Comparison of ENCODE assay signal across 14 cellular contexts in the genomic region with DNA sequence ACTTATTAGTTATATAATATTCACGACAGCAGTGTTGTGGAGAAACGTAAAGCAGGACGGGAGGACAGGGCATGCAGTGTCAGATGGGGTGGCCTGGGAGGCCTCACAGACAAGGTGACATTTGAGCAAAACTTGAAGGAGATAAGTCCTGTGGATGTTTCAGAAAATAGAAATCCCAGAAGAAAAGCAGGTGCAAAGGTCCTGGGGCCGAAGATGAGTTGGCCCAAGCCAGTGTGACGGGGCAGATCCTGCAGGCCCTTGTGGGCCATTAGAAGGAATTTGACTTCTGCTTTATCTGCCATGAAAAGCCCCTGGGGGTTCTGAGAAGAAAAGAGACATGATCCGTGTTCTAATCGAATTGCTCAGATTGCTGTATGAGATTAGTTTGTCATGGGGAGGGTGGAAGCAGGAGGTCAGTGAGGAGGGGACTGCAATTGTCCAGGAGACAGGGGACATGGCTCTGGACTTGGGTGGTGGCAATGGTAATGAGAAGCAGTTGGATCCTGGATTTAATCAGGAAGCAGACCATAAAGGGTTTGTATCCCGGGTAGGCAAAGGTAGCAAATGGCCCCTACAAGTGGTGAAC.
A peak's percentile ranks its signal among the peaks of the same experiment; 100 is the strongest.
DNase-seq lines count a peak whose midpoint lies in the region; ATAC-seq and TF ChIP-seq lines count a peak whose summit lies in the region.
"Had no signal": no experiment of that assay in that cellular context is flagged by ENCODE, and none has a peak within 500 bp of the region (broad histone marks: within the 10 kb centered on the region; RNA-seq: fewer than 3 reads in every experiment).

No MANE protein-coding gene starts in this region.

- no peak overlapping the region for H3K4me2 ChIP-seq in mesendoderm (ENCODE audit: low read length)

- TF ChIP-seq CTCF in HEK293 (tag by site-specific recombination; IDR thresholded peaks at IDR 0.05) (no peak), WTC11 (IDR thresholded peaks at IDR 0.05) (no peak), glutamatergic neuron (IDR thresholded peaks at IDR 0.05; ENCODE audit: partially characterized antibody, unreplicated experiment) (no peak)

- H3K4me3 Mint-ChIP-seq in WTC11, result no peak overlapping the region
- H3K4me3 Mint-ChIP-seq in glutamatergic neuron (ENCODE audit: unreplicated experiment), result no peak overlapping the region
- H3K4me3 Mint-ChIP-seq: CD4-positive, alpha-beta memory T cell had no signal

- H3K4me1 ChIP-seq in HEK293 (ENCODE audit: control insufficient read depth, insufficient read depth, low read length) (no peaks in the 10 kb centered on the region), mesendoderm (ENCODE audit: control insufficient read depth, low read depth, low read length) (no peaks in the 10 kb centered on the region)

- no peak overlapping the region for H3K23ac ChIP-seq in mesendoderm (ENCODE audit: low read length)

- no peaks in the 10 kb centered on the region for H3K9me3 ChIP-seq in HEK293 (ENCODE audit: control insufficient read depth, insufficient read depth, low read depth, low read length)

- H3K4me1 Mint-ChIP-seq in WTC11 (no peaks in the 10 kb centered on the region), glutamatergic neuron (ENCODE audit: low read depth, unreplicated experiment) (peaks cover 4% of the 10 kb centered on the region)
- H3K4me1 Mint-ChIP-seq: CD4-positive, alpha-beta memory T cell had no signal

- H3K4ac ChIP-seq in mesendoderm (ENCODE audit: low read depth, low read length), result no peak overlapping the region

- H3K27ac ChIP-seq in HEK293 (ENCODE audit: extremely low read depth, low read depth, low read length) (no peak overlapping the region), mesendoderm (ENCODE audit: low read depth, low read length) (no peak overlapping the region)

- no peak overlapping the region for H2BK5ac ChIP-seq in mesendoderm (ENCODE audit: low read length)

- no peak overlapping the region for H2BK15ac ChIP-seq in mesendoderm (replicated peaks; ENCODE audit: low read depth)

- no peak for ATAC-seq in WTC11

- H3K36me3 ChIP-seq in HEK293 (ENCODE audit: control insufficient read depth in 2 of 2, insufficient read depth in 1 of 2, low read length in 2 of 2), result no peaks in the 10 kb centered on the region
- no peaks in the 10 kb centered on the region for H3K36me3 ChIP-seq in mesendoderm (ENCODE audit: control insufficient read depth, insufficient read depth, low read length)

- H3K9me3 Mint-ChIP-seq in WTC11, result peaks cover 5% of the 10 kb centered on the region
- peaks cover 3% of the 10 kb centered on the region for H3K9me3 Mint-ChIP-seq in glutamatergic neuron (ENCODE audit: unreplicated experiment)

- no peak overlapping the region for H3K9ac ChIP-seq in mesendoderm (ENCODE audit: low read length)

- H4K8ac ChIP-seq in mesendoderm (ENCODE audit: low read depth, low read length), result no peak overlapping the region

- no peak overlapping the region for H2AK5ac ChIP-seq in mesendoderm (ENCODE audit: low read length)

- H2BK120ac ChIP-seq in mesendoderm (ENCODE audit: low read depth, low read length), result no peak overlapping the region

- no peaks in the 10 kb centered on the region for H3K79me1 ChIP-seq in mesendoderm (ENCODE audit: low read length)

- H3K27ac Mint-ChIP-seq in WTC11, result no peak overlapping the region
- H3K27ac Mint-ChIP-seq in glutamatergic neuron (ENCODE audit: unreplicated experiment), result no peak overlapping the region
- H3K27ac Mint-ChIP-seq: CD4-positive, alpha-beta memory T cell had no signal

- no peaks in the 10 kb centered on the region for H3K27me3 ChIP-seq in mesendoderm (ENCODE audit: insufficient read depth, low read length, poor library complexity)

- CTCF ChIA-PET in HEK293 (lab: Yijun Ruan, JAX) (no interaction called here), WTC11 (lab: Charles Lee) (interaction anchor here (1.0 to 1.1 kb wide), 2 partner anchors 436 to 1243 kb away, joined by 3 to 4 read pairs; no protein-coding TSS in a partner anchor)

- DNase-seq in SK-N-DZ (ENCODE audit: low spot score) (peak; percentile 91), mesendoderm (peak; percentile 22), WTC11 (ENCODE audit: low spot score) (no peak), glutamatergic neuron (no peak)
- DNase-seq in activated T-cell treated with anti-CD3 and anti-CD28 coated beads, Interleukin-2, amount 50 U/mL, for 1 hour, result no peak
- DNase-seq: Calu3; CD4-positive, alpha-beta memory T cell; COR-L47; DMS53; DMS79 treated with DMSO at 0.1 percent for 48 hours; GF-D8; GOT3; HCEC 1CT had no signal

- no CpG with 5 or more reads among the region's 8 CpGs for WGBS in mesendoderm (ENCODE audit: extremely low coverage, insufficient coverage, low lambda C conversion rate)

- H3K27me3 Mint-ChIP-seq in WTC11 (ENCODE audit: low read depth) (no peaks in the 10 kb centered on the region), glutamatergic neuron (ENCODE audit: unreplicated experiment) (peaks cover 7% of the 10 kb centered on the region)

- no peaks in the 10 kb centered on the region for H3K79me2 ChIP-seq in mesendoderm (ENCODE audit: control insufficient read depth, insufficient read depth, low read length)

- POLR2A ChIA-PET in HEK293 (lab: Yijun Ruan, JAX) (no interaction called here), WTC11 (lab: Charles Lee) (no interaction called here)

- no peak overlapping the region for H3K18ac ChIP-seq in mesendoderm (ENCODE audit: low read length)

- no peak overlapping the region for H4K5ac ChIP-seq in mesendoderm (ENCODE audit: low read length)

- H3K36me3 Mint-ChIP-seq in WTC11 (no peaks in the 10 kb centered on the region), glutamatergic neuron (ENCODE audit: unreplicated experiment) (no peaks in the 10 kb centered on the region)
- H3K36me3 Mint-ChIP-seq: CD4-positive, alpha-beta memory T cell had no signal

- no peak overlapping the region for H3K56ac ChIP-seq in mesendoderm (ENCODE audit: low read length)

- H3K4me3 ChIP-seq in HEK293 (ENCODE audit: low read depth, low read length) (no peak overlapping the region), mesendoderm (ENCODE audit: low read length) (no peak overlapping the region)

TF ChIP-seq in HEK293, 187 proteins besides CTCF, POLR2A, EP300 and RAD21:
- no peak for TF ChIP-seq ZNF175 (tag by site-specific recombination; IDR thresholded peaks at IDR 0.05)
- TF ChIP-seq ZNF623 (tag by site-specific recombination; IDR thresholded peaks at IDR 0.05), result peak; percentile 69

TF ChIP-seq in WTC11, 78 proteins besides CTCF, POLR2A, EP300 and RAD21 (continues in another document):
- TF ChIP-seq MXD4 (CRISPR knock-in tag; IDR thresholded peaks at IDR 0.05; ENCODE audit: borderline replicate concordance) (no peak), NFE2L1 (CRISPR knock-in tag; IDR thresholded peaks at IDR 0.05) (no peak)
- TF ChIP-seq, protein P1, sequence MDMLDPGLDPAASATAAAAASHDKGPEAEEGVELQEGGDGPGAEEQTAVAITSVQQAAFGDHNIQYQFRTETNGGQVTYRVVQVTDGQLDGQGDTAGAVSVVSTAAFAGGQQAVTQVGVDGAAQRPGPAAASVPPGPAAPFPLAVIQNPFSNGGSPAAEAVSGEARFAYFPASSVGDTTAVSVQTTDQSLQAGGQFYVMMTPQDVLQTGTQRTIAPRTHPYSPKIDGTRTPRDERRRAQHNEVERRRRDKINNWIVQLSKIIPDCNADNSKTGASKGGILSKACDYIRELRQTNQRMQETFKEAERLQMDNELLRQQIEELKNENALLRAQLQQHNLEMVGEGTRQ (CRISPR knock-in tag; IDR thresholded peaks at IDR 0.05), result no peak
- TF ChIP-seq, protein P2, sequence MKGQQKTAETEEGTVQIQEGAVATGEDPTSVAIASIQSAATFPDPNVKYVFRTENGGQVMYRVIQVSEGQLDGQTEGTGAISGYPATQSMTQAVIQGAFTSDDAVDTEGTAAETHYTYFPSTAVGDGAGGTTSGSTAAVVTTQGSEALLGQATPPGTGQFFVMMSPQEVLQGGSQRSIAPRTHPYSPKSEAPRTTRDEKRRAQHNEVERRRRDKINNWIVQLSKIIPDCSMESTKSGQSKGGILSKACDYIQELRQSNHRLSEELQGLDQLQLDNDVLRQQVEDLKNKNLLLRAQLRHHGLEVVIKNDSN (CRISPR knock-in tag; IDR thresholded peaks at IDR 0.05), result no peak
- TF ChIP-seq, protein P3, sequence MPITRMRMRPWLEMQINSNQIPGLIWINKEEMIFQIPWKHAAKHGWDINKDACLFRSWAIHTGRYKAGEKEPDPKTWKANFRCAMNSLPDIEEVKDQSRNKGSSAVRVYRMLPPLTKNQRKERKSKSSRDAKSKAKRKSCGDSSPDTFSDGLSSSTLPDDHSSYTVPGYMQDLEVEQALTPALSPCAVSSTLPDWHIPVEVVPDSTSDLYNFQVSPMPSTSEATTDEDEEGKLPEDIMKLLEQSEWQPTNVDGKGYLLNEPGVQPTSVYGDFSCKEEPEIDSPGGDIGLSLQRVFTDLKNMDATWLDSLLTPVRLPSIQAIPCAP (CRISPR knock-in tag; IDR thresholded peaks at IDR 0.05), result no peak
- TF ChIP-seq, protein P4, sequence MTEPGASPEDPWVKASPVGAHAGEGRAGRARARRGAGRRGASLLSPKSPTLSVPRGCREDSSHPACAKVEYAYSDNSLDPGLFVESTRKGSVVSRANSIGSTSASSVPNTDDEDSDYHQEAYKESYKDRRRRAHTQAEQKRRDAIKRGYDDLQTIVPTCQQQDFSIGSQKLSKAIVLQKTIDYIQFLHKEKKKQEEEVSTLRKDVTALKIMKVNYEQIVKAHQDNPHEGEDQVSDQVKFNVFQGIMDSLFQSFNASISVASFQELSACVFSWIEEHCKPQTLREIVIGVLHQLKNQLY (CRISPR knock-in tag; IDR thresholded peaks at IDR 0.05), result no peak

Comparison
In these comparisons a context has a peak if more than half of its experiments do, and no peak if none do; other contexts are left out.
1. DNase-seq: peak in SK-N-DZ (single experiment) and mesendoderm (single experiment); none in WTC11 (single experiment), activated T-cell treated with anti-CD3 and anti-CD28 coated beads, Interleukin-2, amount 50 U/mL, for 1 hour (single experiment) and glutamatergic neuron (single experiment).